In genomic region chr3:50090985-50091384, GRCh38 we compare ENCODE assay signal across 2 cellular contexts.
TF ChIP-seq lines count a peak whose summit lies in the region.

No MANE protein-coding gene starts in this region.

TF ChIP-seq in GM23338, 12 proteins besides CTCF, POLR2A, EP300 and RAD21 (continued from another document):
- no peak for TF ChIP-seq ZNF462 (CRISPR knock-in tag; IDR thresholded peaks at IDR 0.05)
- no peak for TF ChIP-seq EZH2phosphoT487 (IDR thresholded peaks at IDR 0.05; ENCODE audit: unreplicated experiment)
- no peak for TF ChIP-seq ETS1 (IDR thresholded peaks at IDR 0.05)
- no peak for TF ChIP-seq EZH2 (IDR thresholded peaks at IDR 0.05; ENCODE audit: low read depth, unreplicated experiment)
- no peak for TF ChIP-seq CREB1 (CRISPR knock-in tag; IDR thresholded peaks at IDR 0.05; ENCODE audit: low read depth)
- TF ChIP-seq REST (IDR thresholded peaks at IDR 0.05; ENCODE audit: unreplicated experiment) = no peak
- TF ChIP-seq NANOG (IDR thresholded peaks at IDR 0.05; ENCODE audit: borderline replicate concordance) = no peak
TF ChIP-seq in GM23338: peak in this region for 0.

TF ChIP-seq in endothelial cell of umbilical vein, 7 proteins besides CTCF, POLR2A, EP300 and RAD21 (continued from another document):
- TF ChIP-seq MAX (IDR thresholded peaks at IDR 0.05; ENCODE audit: insufficient read depth, insufficient read length) (no peak), EZH2 (IDR thresholded peaks at IDR 0.05; ENCODE audit: borderline replicate concordance, low read depth, low read length, severe bottlenecking) (no peak), JUN (IDR thresholded peaks at IDR 0.05; ENCODE audit: borderline replicate concordance, insufficient read depth, insufficient read length, low read depth) (no peak)
TF ChIP-seq in endothelial cell of umbilical vein: peak in this region for 0.
